ENCODE assay signal across 8 cellular contexts in genomic region chr12:65824314-65824563, GRCh38. TPM values are rescaled to one million over a fixed set of nuclear protein-coding genes. Genes with fewer than 3 reads are reported as not detected.
DNase-seq lines count a peak whose midpoint lies in the region; ATAC-seq, FAIRE-seq and TF ChIP-seq lines count a peak whose summit lies in the region.

Gene HMGA2, plus strand, starts transcription at chr12:65824483. Its CDS starts 788 bp downstream, at chr12:65825271.

- H3K4me1 Mint-ChIP-seq in CD4-positive, CD25-positive, alpha-beta regulatory T cell, result peaks cover 0 to 23% (median 3%) of the 10 kb centered on the region in 4 donors
- H3K4me1 Mint-ChIP-seq in endodermal cell, result peaks cover 37% of the 10 kb centered on the region
- H3K4me1 Mint-ChIP-seq in naive thymus-derived CD4-positive, alpha-beta T cell, result peaks cover 17 to 31% (median 23%) of the 10 kb centered on the region in 7 donors

- peak within 1 kb of the TSS; percentile 63 for H3K9ac ChIP-seq in endodermal cell (ENCODE audit: extremely low read depth, low read length, poor library complexity, severe bottlenecking)

- CTCF ChIA-PET in naive thymus-derived CD4-positive, alpha-beta T cell (lab: Charles Lee), result no interaction called here

- no peak for TF ChIP-seq CTCF in endodermal cell (conservative IDR thresholded peaks at IDR 0.05)

- H3K4me3 ChIP-seq in CD4-positive, CD25-positive, alpha-beta regulatory T cell (ENCODE audit: low read depth, low read length), result no peak within 1 kb of the TSS
- peak within 1 kb of the TSS; percentile 98 for H3K4me3 ChIP-seq in endodermal cell (ENCODE audit: low read length)
- H3K4me3 ChIP-seq in naive thymus-derived CD4-positive, alpha-beta T cell (ENCODE audit: low read length), result no peak within 1 kb of the TSS

- H3K9me3 Mint-ChIP-seq in CD4-positive, CD25-positive, alpha-beta regulatory T cell, result peaks cover 0 to 6% (median 0%) of the 10 kb centered on the region in 7 donors
- no peaks in the 10 kb centered on the region for H3K9me3 Mint-ChIP-seq in endodermal cell
- peaks cover 0 to 11% (median 4%) of the 10 kb centered on the region in 11 donors for H3K9me3 Mint-ChIP-seq in naive thymus-derived CD4-positive, alpha-beta T cell

- FAIRE-seq in GM12891 (lab: Jason Lieb, UNC), result no peak

- H3K27me3 Mint-ChIP-seq in CD4-positive, CD25-positive, alpha-beta regulatory T cell, result peaks cover 49% of the 10 kb centered on the region
- no peaks in the 10 kb centered on the region for H3K27me3 Mint-ChIP-seq in endodermal cell (ENCODE audit: insufficient read depth)
- peaks cover 61 to 73% (median 66%) of the 10 kb centered on the region in 5 donors for H3K27me3 Mint-ChIP-seq in naive thymus-derived CD4-positive, alpha-beta T cell

- 0% methylated on average over 7 to 14 of the region's 14 CpGs for WGBS in endodermal cell (ENCODE audit: insufficient coverage in 1 of 2, insufficient read length in 1 of 2), 2 experiments

- peaks cover 40% of the 10 kb centered on the region for H3K27me3 ChIP-seq in CD4-positive, CD25-positive, alpha-beta regulatory T cell (ENCODE audit: control insufficient read depth, insufficient read depth, low read length)
- no peaks in the 10 kb centered on the region for H3K27me3 ChIP-seq in endodermal cell (ENCODE audit: control insufficient read depth, insufficient read depth, low read length, poor library complexity, severe bottlenecking)
- peaks cover 0 to 8% of the 10 kb centered on the region in 2 donors for H3K27me3 ChIP-seq in naive thymus-derived CD4-positive, alpha-beta T cell (ENCODE audit: control insufficient read depth in 2 of 2, insufficient read depth in 2 of 2, low read length in 2 of 2)

- TF ChIP-seq POLR2A in GM12891 (IDR thresholded peaks at IDR 0.05; ENCODE audit: low read depth, low read length) (no peak), GM18505 (IDR thresholded peaks at IDR 0.05; ENCODE audit: borderline replicate concordance, extremely low read depth, insufficient read depth, insufficient read length) (no peak)

- no peak for ATAC-seq in CD4-positive, CD25-positive, alpha-beta regulatory T cell (ENCODE audit: low read depth in 2 of 2)
- no peak for ATAC-seq in naive thymus-derived CD4-positive, alpha-beta T cell
- no peak for ATAC-seq in GM18505 (IDR thresholded peaks at IDR 0.05; ENCODE audit: unreplicated experiment)
- no peak for ATAC-seq in GM18511 (IDR thresholded peaks at IDR 0.05; ENCODE audit: unreplicated experiment)

- intact Hi-C loops in naive thymus-derived CD4-positive, alpha-beta T cell (cut with micrococcal nuclease), result no loop called here

- peak within 1 kb of the TSS in 3 of 4 donors; percentile 57 to 67 (median 61) for H3K4me3 Mint-ChIP-seq in CD4-positive, CD25-positive, alpha-beta regulatory T cell
- H3K4me3 Mint-ChIP-seq in endodermal cell, result peak within 1 kb of the TSS; percentile 96
- H3K4me3 Mint-ChIP-seq in naive thymus-derived CD4-positive, alpha-beta T cell, result peak within 1 kb of the TSS; percentile 69 to 86 (median 81)

- H3K27ac ChIP-seq in CD4-positive, CD25-positive, alpha-beta regulatory T cell (ENCODE audit: insufficient read depth, low read length, poor library complexity, severe bottlenecking), result no peak within 1 kb of the TSS
- H3K27ac ChIP-seq in endodermal cell (ENCODE audit: low read depth, low read length), result peak within 1 kb of the TSS; percentile 85
- no peak within 1 kb of the TSS for H3K27ac ChIP-seq in naive thymus-derived CD4-positive, alpha-beta T cell (ENCODE audit: low read depth, low read length)

- no peaks in the 10 kb centered on the region for H3K36me3 ChIP-seq in CD4-positive, CD25-positive, alpha-beta regulatory T cell (ENCODE audit: control insufficient read depth, insufficient read depth, low read length)
- H3K36me3 ChIP-seq in endodermal cell (ENCODE audit: control insufficient read depth, insufficient read depth, low read length), result peaks cover 20% of the 10 kb centered on the region
- no peaks in the 10 kb centered on the region for H3K36me3 ChIP-seq in naive thymus-derived CD4-positive, alpha-beta T cell (ENCODE audit: control insufficient read depth in 2 of 3, insufficient read depth in 3 of 3, low read length in 3 of 3)

- POLR2A ChIA-PET in naive thymus-derived CD4-positive, alpha-beta T cell (lab: Charles Lee), result no interaction called here

- peak in 1 of 3 donors; percentile 1 for DNase-seq in CD4-positive, CD25-positive, alpha-beta regulatory T cell
- DNase-seq in NCI-H69 (lab: John Stamatoyannopoulos, UW) (peak; percentile 21), endodermal cell (no peak), GM12891 (ENCODE audit: insufficient read length, low spot score) (no peak), retina (no peak)
- DNase-seq in naive thymus-derived CD4-positive, alpha-beta T cell, result peak in 1 of 9 donors; percentile 11

- peak within 1 kb of the TSS in 1 of 3 donors; percentile 79 for H3K27ac Mint-ChIP-seq in CD4-positive, CD25-positive, alpha-beta regulatory T cell
- H3K27ac Mint-ChIP-seq in endodermal cell, result peak within 1 kb of the TSS; percentile 92
- peak within 1 kb of the TSS in 2 of 9 donors; percentile 7 to 62 for H3K27ac Mint-ChIP-seq in naive thymus-derived CD4-positive, alpha-beta T cell

- peaks cover 14% of the 10 kb centered on the region for H3K4me1 ChIP-seq in CD4-positive, CD25-positive, alpha-beta regulatory T cell (ENCODE audit: control insufficient read depth, insufficient read depth, low read length, poor library complexity, severe bottlenecking)
- peaks cover 4% of the 10 kb centered on the region for H3K4me1 ChIP-seq in endodermal cell (ENCODE audit: control insufficient read depth, insufficient read depth, low read length)
- peaks cover 0 to 6% of the 10 kb centered on the region in 2 donors for H3K4me1 ChIP-seq in naive thymus-derived CD4-positive, alpha-beta T cell (ENCODE audit: control insufficient read depth in 2 of 2, insufficient read depth in 2 of 2, low read length in 2 of 2)

- H3K36me3 Mint-ChIP-seq in CD4-positive, CD25-positive, alpha-beta regulatory T cell, result no peaks in the 10 kb centered on the region
- H3K36me3 Mint-ChIP-seq in endodermal cell (ENCODE audit: low read depth), result peaks cover 5% of the 10 kb centered on the region
- peaks cover 0 to 5% (median 0%) of the 10 kb centered on the region in 5 donors for H3K36me3 Mint-ChIP-seq in naive thymus-derived CD4-positive, alpha-beta T cell

- no peaks in the 10 kb centered on the region for H3K9me3 ChIP-seq in CD4-positive, CD25-positive, alpha-beta regulatory T cell (ENCODE audit: control insufficient read depth in 2 of 2, low read length in 2 of 2)
- no peaks in the 10 kb centered on the region for H3K9me3 ChIP-seq in endodermal cell (ENCODE audit: control insufficient read depth, low read length)
- H3K9me3 ChIP-seq in naive thymus-derived CD4-positive, alpha-beta T cell (ENCODE audit: control insufficient read depth in 2 of 3, low read length in 3 of 3), result no peaks in the 10 kb centered on the region

TF ChIP-seq in GM12891, 5 proteins besides CTCF, POLR2A, EP300 and RAD21:
- TF ChIP-seq SPI1 (IDR thresholded peaks at IDR 0.05; ENCODE audit: low read depth, low read length), result no peak
- no peak for TF ChIP-seq TAF1 (IDR thresholded peaks at IDR 0.05; ENCODE audit: low read depth, low read length)
- no peak for TF ChIP-seq POU2F2 (IDR thresholded peaks at IDR 0.05; ENCODE audit: low read depth, low read length)
- no peak for TF ChIP-seq POLR2AphosphoS5 (IDR thresholded peaks at IDR 0.05; ENCODE audit: low read depth, low read length)
- no peak for TF ChIP-seq PAX5 (IDR thresholded peaks at IDR 0.05; ENCODE audit: insufficient read depth, low read length, severe bottlenecking)

RNA-seq across cellular contexts. Expression of gene HMGA2, which starts in this region (rescaled TPM):
- total RNA-seq in CD4-positive, CD25-positive, alpha-beta regulatory T cell, result 0.49 TPM
- polyA plus RNA-seq in CD4-positive, CD25-positive, alpha-beta regulatory T cell, result not detected
- total RNA-seq in endodermal cell, result 100 to 1,000 TPM; 101 to 119 TPM
- 267 TPM for polyA plus RNA-seq in endodermal cell (2013, experiment 1 of 2)
- 307 TPM for polyA plus RNA-seq in endodermal cell (2013, experiment 2 of 2)
- total RNA-seq in naive thymus-derived CD4-positive, alpha-beta T cell, result under 1 TPM in 2 of 5 experiments, not detected in 3; 0.16 to 0.47 TPM
- not detected for polyA plus RNA-seq in naive thymus-derived CD4-positive, alpha-beta T cell
- polyA plus RNA-seq in GM12891 (2012; ENCODE audit: low read depth, missing spikeins), result 3.2 TPM

Comparison
In these comparisons a context has a peak if more than half of its experiments do, and no peak if none do; other contexts are left out.
1. RNA of gene HMGA2 (total RNA-seq): 101 to 119 TPM in endodermal cell; 0.49 TPM in CD4-positive, CD25-positive, alpha-beta regulatory T cell (single experiment) and 0.16 to 0.47 TPM in naive thymus-derived CD4-positive, alpha-beta T cell; every median in the first group is over 10 times any median in the second.
2. Peak in every context shown above with its lines, with median percentiles within 50 percentile points of each other: H3K4me3 Mint-ChIP-seq.